Comparison of ENCODE assay signal across 21 cellular contexts in genomic region chr2:100786985-100787384, GRCh38. TPM values are rescaled to one million over a fixed set of nuclear protein-coding genes. Genes with fewer than 3 reads are reported as not detected.
DNase-seq lines count a peak whose midpoint lies in the region; ATAC-seq and TF ChIP-seq lines count a peak whose summit lies in the region.
"Had no signal": no experiment of that assay in that cellular context is flagged by ENCODE, and none has a peak within 500 bp of the region (broad histone marks: within the 10 kb centered on the region; RNA-seq: fewer than 3 reads in every experiment).

No MANE protein-coding gene starts in this region.

- peak overlapping the region; percentile 77 for H3K27ac ChIP-seq in PC-9
- peak overlapping the region; percentile 78 to 80 for H3K27ac ChIP-seq in breast epithelium
- peak overlapping the region; percentile 52 for H3K27ac ChIP-seq in suprapubic skin
- H3K27ac ChIP-seq: neural progenitor cell, testis had no signal

- POLR2A ChIA-PET in PC-9 (lab: Charles Lee; ENCODE audit: unreplicated experiment), result no interaction called here

- peaks cover 34% of the 10 kb centered on the region for H3F3A ChIP-seq in PC-9 (ENCODE audit: insufficient read depth, low read depth)

- H3K27ac Mint-ChIP-seq in activated T-helper 1 cell treated with anti-CD3 and anti-CD28 coated beads, Interleukin-12 subunit alpha, Interleukin-12 subunit beta, Interleukin-2, Interleukin-4 antibody, amounts not matched to agents 30 ng/mL and 10 ng/mL and 1 ng/mL, durations not matched to agents 14 hours and 24 hours and 36 hours, result no peak overlapping the region
- H3K27ac Mint-ChIP-seq: activated B cell treated with CpG ODN at 0.5 μM for 24 hours; activated naive CD8-positive, alpha-beta T cell treated with anti-CD3 and anti-CD28 coated beads, Interleukin-2, amount 10 ng/mL, durations not matched to agents 7 days and 5 days; CD4-positive, alpha-beta T cell; neural progenitor cell had no signal

- TF ChIP-seq CTCF in PC-9 (conservative IDR thresholded peaks at IDR 0.05), result no peak
- no peak for TF ChIP-seq CTCF in breast epithelium (IDR thresholded peaks at IDR 0.05)
- no peak for TF ChIP-seq CTCF in suprapubic skin (IDR thresholded peaks at IDR 0.05)

- H3K4me2 ChIP-seq in PC-9, result peak overlapping the region; percentile 72
- H3K4me2 ChIP-seq: neural progenitor cell, smooth muscle cell had no signal

- ATAC-seq in left ventricle myocardium superior, result peak; percentile 66
- ATAC-seq: HCT116, HepG2 had no signal

- H3K9me2 ChIP-seq in PC-9 (ENCODE audit: insufficient read depth), result no peaks in the 10 kb centered on the region

- no peak for TF ChIP-seq EP300 in suprapubic skin (IDR thresholded peaks at IDR 0.05)

- H3K4me1 ChIP-seq in PC-9 (replicated peaks; ENCODE audit: insufficient read depth), result peaks cover 56% of the 10 kb centered on the region
- peaks cover 0 to 13% of the 10 kb centered on the region in 2 donors for H3K4me1 ChIP-seq in breast epithelium
- H3K4me1 ChIP-seq in suprapubic skin, result peaks cover 13% of the 10 kb centered on the region
- H3K4me1 ChIP-seq: testis had no signal

- no peaks in the 10 kb centered on the region for H3K9me3 ChIP-seq in PC-9 (ENCODE audit: insufficient read depth, low read depth)
- H3K9me3 ChIP-seq in breast epithelium, result no peaks in the 10 kb centered on the region
- H3K9me3 ChIP-seq in suprapubic skin, result no peaks in the 10 kb centered on the region
- H3K9me3 ChIP-seq: esophagus squamous epithelium, testis had no signal

- H3K36me3 ChIP-seq in PC-9 (ENCODE audit: low read depth) (no peaks in the 10 kb centered on the region), breast epithelium (no peaks in the 10 kb centered on the region), suprapubic skin (no peaks in the 10 kb centered on the region)
- H3K36me3 ChIP-seq: esophagus squamous epithelium, neural progenitor cell had no signal

- H3K79me2 ChIP-seq in PC-9 (ENCODE audit: low read depth), result no peaks in the 10 kb centered on the region

- H3K4me3 Mint-ChIP-seq in activated T-helper 1 cell treated with anti-CD3 and anti-CD28 coated beads, Interleukin-12 subunit alpha, Interleukin-12 subunit beta, Interleukin-2, Interleukin-4 antibody, amounts not matched to agents 30 ng/mL and 10 ng/mL and 1 ng/mL, durations not matched to agents 14 hours and 24 hours and 36 hours, result no peak overlapping the region
- H3K4me3 Mint-ChIP-seq: activated B cell treated with CpG ODN at 0.5 μM for 24 hours; activated naive CD8-positive, alpha-beta T cell treated with anti-CD3 and anti-CD28 coated beads, Interleukin-2, amount 10 ng/mL, durations not matched to agents 7 days and 5 days; CD4-positive, alpha-beta T cell; neural progenitor cell had no signal

- no peak for DNase-seq in PC-9
- DNase-seq in breast epithelium (ENCODE audit: low spot score in 2 of 2), result no peak
- DNase-seq in left ventricle myocardium superior, result no peak
- no peak for DNase-seq in suprapubic skin (ENCODE audit: low spot score in 2 of 2)
- no peak for DNase-seq in pons (ENCODE audit: low spot score)
- DNase-seq in activated T-helper 1 cell treated with anti-CD3 and anti-CD28 coated beads, Interleukin-12 subunit alpha, Interleukin-12 subunit beta, Interleukin-2, Interleukin-4 antibody, amounts not matched to agents 30 ng/mL and 10 ng/mL and 1 ng/mL, durations not matched to agents 14 hours and 24 hours and 36 hours (ENCODE audit: low spot score), result no peak
- DNase-seq in iPS-NIHi7 (ENCODE audit: extremely low spot score), result no peak
- DNase-seq: activated B cell treated with CpG ODN at 0.5 μM for 24 hours; activated CD4-positive, alpha-beta T cell treated with anti-CD3 and anti-CD28 coated beads, Interleukin-2, amount 50 U/mL, for 48 hours; activated naive CD8-positive, alpha-beta T cell treated with anti-CD3 and anti-CD28 coated beads, Interleukin-2, amount 10 ng/mL, durations not matched to agents 7 days and 5 days; CD4-positive, alpha-beta T cell; DMS 273 treated with DMSO at 0.1 percent for 48 hours; esophagus squamous epithelium; NCI-H1694; NCI-H524 treated with DMSO at 0.1 percent for 48 hours; stimulated activated CD4-positive, alpha-beta T cell treated with anti-CD3 and anti-CD28 coated beads, Interleukin-2, amount 100 ng/mL, for 24 hours; testis had no signal

- no TSS peak for BruUV-seq in PC-9 (replicated peaks; lab: Mats Ljungman, UMichigan)

- H4K20me1 ChIP-seq in PC-9 (ENCODE audit: insufficient read depth), result no peaks in the 10 kb centered on the region

- H3K27me3 ChIP-seq in PC-9 (ENCODE audit: insufficient read depth, low read depth) (no peaks in the 10 kb centered on the region), breast epithelium (no peaks in the 10 kb centered on the region), suprapubic skin (no peaks in the 10 kb centered on the region)
- H3K27me3 ChIP-seq: esophagus squamous epithelium, neural progenitor cell, testis had no signal

- no peak for TF ChIP-seq POLR2A in breast epithelium (IDR thresholded peaks at IDR 0.05)
- no peak for TF ChIP-seq POLR2A in suprapubic skin (IDR thresholded peaks at IDR 0.05)

- peak overlapping the region; percentile 15; the same call in 1 of the 2 replicates for H3K4me3 ChIP-seq in PC-9
- H3K4me3 ChIP-seq in breast epithelium, result no peak overlapping the region
- H3K4me3 ChIP-seq in suprapubic skin, result no peak overlapping the region
- H3K4me3 ChIP-seq: esophagus squamous epithelium, neural progenitor cell, smooth muscle cell, testis had no signal

- CTCF ChIA-PET in PC-9 (lab: Charles Lee), result no interaction called here

- H2AFZ ChIP-seq in PC-9, result no peak overlapping the region
- H2AFZ ChIP-seq: neural progenitor cell had no signal

- H3K9me3 Mint-ChIP-seq in activated T-helper 1 cell treated with anti-CD3 and anti-CD28 coated beads, Interleukin-12 subunit alpha, Interleukin-12 subunit beta, Interleukin-2, Interleukin-4 antibody, amounts not matched to agents 30 ng/mL and 10 ng/mL and 1 ng/mL, durations not matched to agents 14 hours and 24 hours and 36 hours, result no peaks in the 10 kb centered on the region
- H3K9me3 Mint-ChIP-seq: activated naive CD8-positive, alpha-beta T cell treated with anti-CD3 and anti-CD28 coated beads, Interleukin-2, amount 10 ng/mL, durations not matched to agents 7 days and 5 days; CD4-positive, alpha-beta T cell had no signal

- WGBS in suprapubic skin, result 74% methylated on average over 2 of the region's 2 CpGs

- no peaks in the 10 kb centered on the region for H3K4me1 Mint-ChIP-seq in activated T-helper 1 cell treated with anti-CD3 and anti-CD28 coated beads, Interleukin-12 subunit alpha, Interleukin-12 subunit beta, Interleukin-2, Interleukin-4 antibody, amounts not matched to agents 30 ng/mL and 10 ng/mL and 1 ng/mL, durations not matched to agents 14 hours and 24 hours and 36 hours (ENCODE audit: low read depth)
- H3K4me1 Mint-ChIP-seq: activated B cell treated with CpG ODN at 0.5 μM for 24 hours; activated naive CD8-positive, alpha-beta T cell treated with anti-CD3 and anti-CD28 coated beads, Interleukin-2, amount 10 ng/mL, durations not matched to agents 7 days and 5 days; neural progenitor cell had no signal

- no peaks in the 10 kb centered on the region for H3K27me3 Mint-ChIP-seq in activated T-helper 1 cell treated with anti-CD3 and anti-CD28 coated beads, Interleukin-12 subunit alpha, Interleukin-12 subunit beta, Interleukin-2, Interleukin-4 antibody, amounts not matched to agents 30 ng/mL and 10 ng/mL and 1 ng/mL, durations not matched to agents 14 hours and 24 hours and 36 hours (ENCODE audit: insufficient read depth)
- H3K27me3 Mint-ChIP-seq: CD4-positive, alpha-beta T cell had no signal

- no peaks in the 10 kb centered on the region for H3K36me3 Mint-ChIP-seq in activated T-helper 1 cell treated with anti-CD3 and anti-CD28 coated beads, Interleukin-12 subunit alpha, Interleukin-12 subunit beta, Interleukin-2, Interleukin-4 antibody, amounts not matched to agents 30 ng/mL and 10 ng/mL and 1 ng/mL, durations not matched to agents 14 hours and 24 hours and 36 hours (ENCODE audit: low read depth)
- H3K36me3 Mint-ChIP-seq: activated naive CD8-positive, alpha-beta T cell treated with anti-CD3 and anti-CD28 coated beads, Interleukin-2, amount 10 ng/mL, durations not matched to agents 7 days and 5 days; neural progenitor cell had no signal

- intact Hi-C loops in PC-9 (cut with micrococcal nuclease; ENCODE audit: unreplicated experiment), result loop anchor here (1.0 to 5.0 kb wide), 2 partner anchors 10 to 55 kb away; no protein-coding TSS in a partner anchor
- intact Hi-C loops in breast epithelium (cut with DNase I; ENCODE audit: low total_unique reads), result no loop called here
- intact Hi-C loops in left ventricle myocardium superior (cut with micrococcal nuclease), result no loop called here
- intact Hi-C loops in activated T-helper 1 cell treated with anti-CD3 and anti-CD28 coated beads, Interleukin-12 subunit alpha, Interleukin-12 subunit beta, Interleukin-2, Interleukin-4 antibody, amounts not matched to agents 30 ng/mL and 10 ng/mL and 1 ng/mL, durations not matched to agents 14 hours and 24 hours and 36 hours (cut with micrococcal nuclease), result no loop called here

RNA-seq across cellular contexts. Expression of gene NPAS2, which starts 33.0 kb away (rescaled TPM):
- total RNA-seq in PC-9 (2021) (38.3 and 41.2 TPM in 2 replicates), breast epithelium (10 to 100 TPM in 2 of 3 donors, 1 to 10 TPM in 1; 6.2 to 42.3 (median 22.5) TPM), left ventricle myocardium superior (40.9 TPM), suprapubic skin (10 to 100 TPM; 46.5 to 90.1 (median 62.9) TPM)
- total RNA-seq in activated T-helper 1 cell treated with anti-CD3 and anti-CD28 coated beads, Interleukin-12 subunit alpha, Interleukin-12 subunit beta, Interleukin-2, Interleukin-4 antibody, amounts not matched to agents 30 ng/mL and 10 ng/mL and 1 ng/mL, durations not matched to agents 14 hours and 24 hours and 36 hours, result 6.5 and 7.5 TPM in 2 replicates
- total RNA-seq: activated B cell treated with CpG ODN at 0.5 μM for 24 hours had no signal
